ENCODE assay signal across 8 cellular contexts in genomic region chr2:20225294-20226151, GRCh38. TPM values are rescaled to one million over a fixed set of nuclear protein-coding genes. Genes with fewer than 3 reads are reported as not detected.
A peak's percentile ranks its signal among the peaks of the same experiment; 100 is the strongest.
DNase-seq lines count a peak whose midpoint lies in the region; ATAC-seq, FAIRE-seq and TF ChIP-seq lines count a peak whose summit lies in the region.

No MANE protein-coding gene starts in this region.

- H3K27ac ChIP-seq in A673 (ENCODE audit: low read depth, low read length, poor library complexity, severe bottlenecking) = no peak overlapping the region
- no peak overlapping the region for H3K27ac ChIP-seq in fibroblast of lung (ENCODE audit: insufficient read depth, low read length)
- no peak overlapping the region for H3K27ac ChIP-seq in naive thymus-derived CD4-positive, alpha-beta T cell (ENCODE audit: low read depth, low read length)

- POLR2A ChIA-PET in A673 (lab: Charles Lee; ENCODE audit: low non-redundant PET) = no interaction called here
- POLR2A ChIA-PET in activated B cell treated with CpG ODN at 0.5 μM for 24 hours (lab: Charles Lee) = no interaction called here
- POLR2A ChIA-PET in naive thymus-derived CD4-positive, alpha-beta T cell (lab: Charles Lee) = no interaction called here

- BruUV-seq in A673 (replicated peaks; lab: Mats Ljungman, UMichigan) = no TSS peak

- H3K79me2 ChIP-seq in fibroblast of lung (ENCODE audit: control insufficient read depth, insufficient read depth, low read length) = no peaks in the 10 kb centered on the region

- no peaks in the 10 kb centered on the region for H4K20me1 ChIP-seq in fibroblast of lung (ENCODE audit: control insufficient read depth, extremely low read depth, insufficient read depth, low read length)

- H3K4me3 ChIP-seq in A673 (ENCODE audit: low read depth, low read length, poor library complexity, severe bottlenecking) = peak overlapping the region; percentile 57
- H3K4me3 ChIP-seq in fibroblast of lung (replicated peaks in 1 of 4; ENCODE audit: control extremely low read depth in 1 of 4, insufficient read depth in 1 of 4, low read depth in 3 of 4, low read length in 4 of 4) = peak overlapping the region; percentile 1 to 70 (median 47)
- H3K4me3 ChIP-seq in naive thymus-derived CD4-positive, alpha-beta T cell (ENCODE audit: low read length) = no peak overlapping the region

- peak; percentile 69 for TF ChIP-seq CTCF in A673 (conservative IDR thresholded peaks at IDR 0.05; ENCODE audit: low read depth, low read length)
- peak; percentile 74 for TF ChIP-seq CTCF in GM12872 (IDR thresholded peaks at IDR 0.05; ENCODE audit: insufficient read depth, low read depth, low read length)
- TF ChIP-seq CTCF in activated B cell treated with CpG ODN at 0.5 μM for 24 hours (IDR thresholded peaks at IDR 0.05) = no peak
- peak; percentile 37 to 51 for TF ChIP-seq CTCF in fibroblast of lung (conservative IDR thresholded peaks at IDR 0.05 in 1 of 2, IDR thresholded peaks at IDR 0.05 in 1 of 2; ENCODE audit: low read depth in 1 of 2, low read length in 2 of 2)

- peak overlapping the region; percentile 73 for H3K4me2 ChIP-seq in fibroblast of lung (ENCODE audit: extremely low read depth, insufficient read depth, low read length)

- peak overlapping the region; percentile 66 for H3K4me3 Mint-ChIP-seq in activated B cell treated with CpG ODN at 0.5 μM for 24 hours
- peak overlapping the region; percentile 30 to 77 (median 59) for H3K4me3 Mint-ChIP-seq in naive thymus-derived CD4-positive, alpha-beta T cell

- FAIRE-seq in urothelium cell line (lab: Jason Lieb, UNC) = no peak

- H3K27me3 ChIP-seq in A673 (replicated peaks; ENCODE audit: insufficient read depth, low read depth, low read length, poor library complexity) = peaks cover 12% of the 10 kb centered on the region
- H3K27me3 ChIP-seq in fibroblast of lung (ENCODE audit: control insufficient read depth, insufficient read depth, low read length) = no peaks in the 10 kb centered on the region
- H3K27me3 ChIP-seq in naive thymus-derived CD4-positive, alpha-beta T cell (ENCODE audit: control insufficient read depth in 2 of 2, insufficient read depth in 2 of 2, low read length in 2 of 2) = peaks cover 0 to 2% of the 10 kb centered on the region in 2 donors

- peak; percentile 55 for DNase-seq in A673 (ENCODE audit: low spot score)
- peak; percentile 71 for DNase-seq in NCI-H1694 (lab: John Stamatoyannopoulos, UW)
- peak; percentile 33 for DNase-seq in activated B cell treated with CpG ODN at 0.5 μM for 24 hours
- DNase-seq in fibroblast of lung (ENCODE audit: low read depth in 2 of 2) = peak; percentile 58 to 67
- peak in 1 of 9 donors; percentile 58 for DNase-seq in naive thymus-derived CD4-positive, alpha-beta T cell
- DNase-seq in urothelium cell line (ENCODE audit: low spot score) = peak; percentile 89

- CTCF ChIA-PET in A673 (lab: Charles Lee) = interaction anchor here (0.7 to 1.6 kb wide), 2 partner anchors 90 to 270 kb away, joined by 3 to 4 read pairs; no protein-coding TSS in a partner anchor
- CTCF ChIA-PET in activated B cell treated with CpG ODN at 0.5 μM for 24 hours (lab: Charles Lee) = interaction anchor here (1.4 kb wide), 1 partner anchor 210 kb away, joined by 6 read pairs; no protein-coding TSS in a partner anchor
- CTCF ChIA-PET in naive thymus-derived CD4-positive, alpha-beta T cell (lab: Charles Lee) = no interaction called here

- no peak overlapping the region for H2AFZ ChIP-seq in fibroblast of lung (ENCODE audit: low read length)

- no peaks in the 10 kb centered on the region for H3K36me3 Mint-ChIP-seq in activated B cell treated with CpG ODN at 0.5 μM for 24 hours (ENCODE audit: low read depth)
- no peaks in the 10 kb centered on the region for H3K36me3 Mint-ChIP-seq in naive thymus-derived CD4-positive, alpha-beta T cell

- intact Hi-C loops in A673 (cut with micrococcal nuclease; ENCODE audit: unreplicated experiment) = loop anchor here (10.0 kb wide), 1 partner anchor 419 kb away; no protein-coding TSS in a partner anchor
- intact Hi-C loops in activated B cell treated with CpG ODN at 0.5 μM for 24 hours (cut with micrococcal nuclease) = loop anchor here (1.0 to 10.0 kb wide), 3 partner anchors 90 to 429 kb away; partner anchors contain the start of gene HS1BP3
- intact Hi-C loops in naive thymus-derived CD4-positive, alpha-beta T cell (cut with micrococcal nuclease) = loop anchor here in 1 of 2 donors (1.0 kb wide), 1 partner anchor 90 kb away; no protein-coding TSS in a partner anchor

- no peaks in the 10 kb centered on the region for H3K9me3 Mint-ChIP-seq in activated B cell treated with CpG ODN at 0.5 μM for 24 hours
- peaks cover 0 to under 1% (median 0%) of the 10 kb centered on the region in 11 donors for H3K9me3 Mint-ChIP-seq in naive thymus-derived CD4-positive, alpha-beta T cell

- H3K9me3 ChIP-seq in A673 (ENCODE audit: low read depth, low read length, poor library complexity, severe bottlenecking) (no peaks in the 10 kb centered on the region), fibroblast of lung (ENCODE audit: control insufficient read depth, insufficient read depth, low read depth, low read length) (no peaks in the 10 kb centered on the region)
- H3K9me3 ChIP-seq in naive thymus-derived CD4-positive, alpha-beta T cell (ENCODE audit: control insufficient read depth in 2 of 3, low read length in 3 of 3) = no peaks in the 10 kb centered on the region

- peaks cover 5% of the 10 kb centered on the region for H3K4me1 ChIP-seq in A673 (ENCODE audit: insufficient read depth, low read length, poor library complexity, severe bottlenecking)
- peaks cover 19% of the 10 kb centered on the region for H3K4me1 ChIP-seq in fibroblast of lung (ENCODE audit: control insufficient read depth, extremely low read depth, insufficient read depth, low read length)
- no peaks in the 10 kb centered on the region for H3K4me1 ChIP-seq in naive thymus-derived CD4-positive, alpha-beta T cell (ENCODE audit: control insufficient read depth in 2 of 2, insufficient read depth in 2 of 2, low read length in 2 of 2)

- peaks cover 12% of the 10 kb centered on the region for H3K4me1 Mint-ChIP-seq in activated B cell treated with CpG ODN at 0.5 μM for 24 hours
- peaks cover 0 to 5% (median 0%) of the 10 kb centered on the region in 7 donors for H3K4me1 Mint-ChIP-seq in naive thymus-derived CD4-positive, alpha-beta T cell

- H3K9ac ChIP-seq in fibroblast of lung (ENCODE audit: insufficient read depth, low read length) = no peak overlapping the region

- H3K27me3 Mint-ChIP-seq in activated B cell treated with CpG ODN at 0.5 μM for 24 hours = peaks cover 45% of the 10 kb centered on the region
- peaks cover 41 to 68% (median 58%) of the 10 kb centered on the region in 5 donors for H3K27me3 Mint-ChIP-seq in naive thymus-derived CD4-positive, alpha-beta T cell

- no peak overlapping the region for H3K27ac Mint-ChIP-seq in activated B cell treated with CpG ODN at 0.5 μM for 24 hours
- no peak overlapping the region for H3K27ac Mint-ChIP-seq in naive thymus-derived CD4-positive, alpha-beta T cell

- ATAC-seq in HG02763 (IDR thresholded peaks at IDR 0.05; ENCODE audit: unreplicated experiment) (peak; percentile 47), activated B cell treated with CpG ODN at 0.5 μM for 24 hours (ENCODE audit: low read depth) (peak; percentile 62)
- ATAC-seq in naive thymus-derived CD4-positive, alpha-beta T cell = peak; percentile 64

- H3K36me3 ChIP-seq in A673 (ENCODE audit: insufficient read depth, low read length, poor library complexity, severe bottlenecking) (no peaks in the 10 kb centered on the region), fibroblast of lung (ENCODE audit: control insufficient read depth, insufficient read depth, low read length) (no peaks in the 10 kb centered on the region)
- H3K36me3 ChIP-seq in naive thymus-derived CD4-positive, alpha-beta T cell (ENCODE audit: control insufficient read depth in 2 of 3, insufficient read depth in 3 of 3, low read length in 3 of 3) = no peaks in the 10 kb centered on the region

RNA-seq across cellular contexts. Expression of gene SDC1, which starts 0.6 kb away (rescaled TPM):
- 1.4 and 2.9 TPM in 2 replicates for total RNA-seq in A673 (2021)
- not detected in 2 replicates for total RNA-seq in activated B cell treated with CpG ODN at 0.5 μM for 24 hours
- total RNA-seq in fibroblast of lung = 17.5 and 56.8 TPM in 2 replicates
- polyA plus RNA-seq in fibroblast of lung = 14.6 and 45.5 TPM in 2 replicates
- 16.6 and 55.9 TPM in 2 replicates for polyA plus RNA-seq in fibroblast of lung (2012)
- polyA minus RNA-seq in fibroblast of lung (ENCODE audit: low replicate concordance) = 16.0 and 27.4 TPM in 2 replicates
- under 1 TPM in 3 of 5 experiments, not detected in 2; 0.12 to 0.37 (median 0.22) TPM for total RNA-seq in naive thymus-derived CD4-positive, alpha-beta T cell
- not detected for polyA plus RNA-seq in naive thymus-derived CD4-positive, alpha-beta T cell
